ENCODE assay signal across 8 cellular contexts in the genomic region with DNA sequence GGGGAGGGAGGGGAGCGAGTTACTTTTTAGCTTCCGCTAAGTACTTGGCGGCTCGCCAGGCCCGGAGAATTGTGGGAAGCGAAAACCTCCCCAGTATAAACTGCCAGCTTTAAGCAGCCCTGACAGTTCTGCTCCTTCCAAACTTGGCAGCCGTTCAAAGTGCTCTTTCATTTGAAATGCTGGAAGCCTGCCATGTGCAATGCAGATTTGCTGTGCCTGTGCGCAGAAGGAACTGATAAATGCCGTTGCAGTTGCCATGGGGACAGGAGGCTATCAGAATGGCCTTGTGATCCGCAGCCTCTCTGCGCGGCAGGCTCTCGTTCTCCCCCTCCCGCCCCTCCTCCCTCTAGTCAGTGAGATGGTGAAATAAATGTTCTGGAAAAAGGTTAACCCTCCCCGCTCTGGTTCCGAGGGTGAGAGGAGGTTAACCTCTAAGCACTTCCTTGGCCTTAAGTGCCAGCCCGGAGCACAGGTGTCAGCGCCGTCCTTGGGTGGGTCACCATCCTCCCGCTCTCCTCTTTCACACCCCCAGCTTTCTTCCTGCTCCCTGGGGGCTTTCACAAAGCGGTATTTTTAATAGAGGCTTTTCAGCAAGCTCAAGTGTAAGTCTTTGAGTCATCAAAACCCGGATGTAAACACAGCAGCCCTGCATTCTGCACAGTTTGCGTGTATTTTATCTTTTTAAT. TPM values are rescaled to one million over a fixed set of nuclear protein-coding genes. Genes with fewer than 3 reads are reported as not detected.
A peak's percentile ranks its signal among the peaks of the same experiment; 100 is the strongest.
DNase-seq lines count a peak whose midpoint lies in the region; ATAC-seq, FAIRE-seq and TF ChIP-seq lines count a peak whose summit lies in the region.

No MANE protein-coding gene starts in this region.

- no peak for TF ChIP-seq CTCF in pancreas (IDR thresholded peaks at IDR 0.05)
- TF ChIP-seq CTCF in tibial artery (IDR thresholded peaks at IDR 0.05), result no peak

- H3K9me3 ChIP-seq in pancreas, result no peaks in the 10 kb centered on the region
- H3K9me3 ChIP-seq in tibial artery, result no peaks in the 10 kb centered on the region

- peak; percentile 85 for DNase-seq in GM04503 (ENCODE audit: low read depth)
- peak; percentile 100 for DNase-seq in NCI-H1105 treated with DMSO at 0.1 percent for 48 hours (lab: John Stamatoyannopoulos, UW)
- DNase-seq in SKM-1 treated with dmso at 0.1 percent for 144 hours (lab: John Stamatoyannopoulos, UW; ENCODE audit: unreplicated experiment), result peak; percentile 67
- DNase-seq in activated naive CD8-positive, alpha-beta T cell treated with anti-CD3 and anti-CD28 coated beads for 36 hours, result peak; percentile 88
- DNase-seq in Right ventricle myocardium superior, result peak; percentile 100
- peak; percentile 99 to 100 (median 100) for DNase-seq in pancreas
- peak; percentile 96 to 99 for DNase-seq in tibial artery

- H3K4me3 Mint-ChIP-seq in activated naive CD8-positive, alpha-beta T cell treated with anti-CD3 and anti-CD28 coated beads for 36 hours, result peak overlapping the region; percentile 81

- H3K36me3 ChIP-seq in pancreas, result no peaks in the 10 kb centered on the region
- H3K36me3 ChIP-seq in tibial artery, result no peaks in the 10 kb centered on the region

- H3K27me3 ChIP-seq in pancreas, result no peaks in the 10 kb centered on the region
- no peaks in the 10 kb centered on the region for H3K27me3 ChIP-seq in tibial artery

- ATAC-seq in HG02678 (IDR thresholded peaks at IDR 0.05; ENCODE audit: unreplicated experiment) (peak; percentile 57), Right ventricle myocardium superior (ENCODE audit: poor library complexity) (peak; percentile 84), pancreas (peak; percentile 82 to 91 (median 88))

- H3K4me1 ChIP-seq in pancreas (peaks cover 56 to 91% (median 79%) of the 10 kb centered on the region in 3 donors), tibial artery (peaks cover 10 to 85% (median 80%) of the 10 kb centered on the region in 4 donors)

- peak overlapping the region; percentile 98 for H3K27ac Mint-ChIP-seq in activated naive CD8-positive, alpha-beta T cell treated with anti-CD3 and anti-CD28 coated beads for 36 hours

- intact Hi-C loops in Right ventricle myocardium superior (cut with DNase I), result no loop called here
- intact Hi-C loops in pancreas (cut with DNase I), result no loop called here
- intact Hi-C loops in tibial artery (cut with DNase I; ENCODE audit: low total_unique reads), result loop anchor here (5.0 kb wide), 1 partner anchor 83 kb away; no protein-coding TSS in a partner anchor

- H3K9me3 Mint-ChIP-seq in activated naive CD8-positive, alpha-beta T cell treated with anti-CD3 and anti-CD28 coated beads for 36 hours, result no peaks in the 10 kb centered on the region

- H3K4me3 ChIP-seq in pancreas (peak overlapping the region in 1 of 4 donors; percentile 13), tibial artery (peak overlapping the region; percentile 35 to 43)

- peaks cover 6% of the 10 kb centered on the region for H3K36me3 Mint-ChIP-seq in activated naive CD8-positive, alpha-beta T cell treated with anti-CD3 and anti-CD28 coated beads for 36 hours

- H3K27ac ChIP-seq in pancreas, result peak overlapping the region; percentile 74 to 94 (median 87)
- peak overlapping the region; percentile 78 to 88 for H3K27ac ChIP-seq in tibial artery

- 0 to 1% methylated on average over 23 of the region's 23 CpGs for WGBS in pancreas, 2 donors

- no peaks in the 10 kb centered on the region for H3K27me3 Mint-ChIP-seq in activated naive CD8-positive, alpha-beta T cell treated with anti-CD3 and anti-CD28 coated beads for 36 hours

- H3K4me1 Mint-ChIP-seq in activated naive CD8-positive, alpha-beta T cell treated with anti-CD3 and anti-CD28 coated beads for 36 hours, result peaks cover 89% of the 10 kb centered on the region

- FAIRE-seq in pancreas (lab: Jason Lieb, UNC), result peak; percentile 17

RNA-seq across cellular contexts. Expression of gene IRF2BPL, which starts 11.9 kb away (rescaled TPM):
- total RNA-seq in activated naive CD8-positive, alpha-beta T cell treated with anti-CD3 and anti-CD28 coated beads for 36 hours, result 10 to 100 TPM; 34.8 to 36.2 TPM
- total RNA-seq in Right ventricle myocardium superior, result 38.8 TPM
- total RNA-seq in pancreas, result 10 to 100 TPM; 15.4 to 32.2 (median 25.5) TPM
- 10 to 100 TPM in 1 of 2 donors, 1 to 10 TPM in 1; 6.2 to 13.7 TPM for polyA plus RNA-seq in pancreas

RNA-seq across cellular contexts. Expression of gene CIPC, which starts 57.6 kb away (rescaled TPM):
- 10 to 100 TPM; 10.8 to 12.2 TPM for total RNA-seq in activated naive CD8-positive, alpha-beta T cell treated with anti-CD3 and anti-CD28 coated beads for 36 hours
- total RNA-seq in Right ventricle myocardium superior (64.1 TPM), pancreas (10 to 100 TPM in 1 of 6 donors, 1 to 10 TPM in 5; 5.9 to 12.6 (median 8.0) TPM)
- polyA plus RNA-seq in pancreas, result 1 to 10 TPM; 2.7 to 6.7 TPM
